30 cellular contexts compared by ENCODE assay signal in genomic region chr21:45312296-45312695, GRCh38.
"Had no signal": no experiment of that assay in that cellular context is flagged by ENCODE, and none has a peak within 500 bp of the region (broad histone marks: within the 10 kb centered on the region; RNA-seq: fewer than 3 reads in every experiment).

No MANE protein-coding gene starts in this region.

- H3K9me3 ChIP-seq: adrenal gland, ascending aorta, body of pancreas, breast epithelium had no signal

- DNase-seq: activated effector memory CD4-positive, alpha-beta T cell treated with anti-CD3 and anti-CD28 coated beads, Interleukin-2, amount 50 U/mL, for 16 hours; activated effector memory CD4-positive, alpha-beta T cell treated with Interleukin-2 at 50 U/mL for 16 hours; activated gamma-delta T cell; activated gamma-delta T cell treated with Interleukin-2 at 50 U/mL for 16 hours; activated naive CD4-positive, alpha-beta T cell; activated naive CD4-positive, alpha-beta T cell treated with anti-CD3 and anti-CD28 coated beads for 36 hours; activated naive CD4-positive, alpha-beta T cell treated with anti-CD3 and anti-CD28 coated beads, Interleukin-2, amount 10 ng/mL, durations not matched to agents 7 days and 5 days; activated naive CD4-positive, alpha-beta T cell treated with anti-CD3 and anti-CD28 coated beads, Interleukin-2, amount 50 U/mL, for 16 hours; activated naive CD4-positive, alpha-beta T cell treated with Interleukin-2 at 50 U/mL for 16 hours; activated naive CD8-positive, alpha-beta T cell treated with anti-CD3 and anti-CD28 coated beads for 36 hours; activated naive CD8-positive, alpha-beta T cell treated with anti-CD3 and anti-CD28 coated beads, Interleukin-2, amount 50 U/mL, for 24 hours; activated T-cell treated with anti-CD3 and anti-CD28 coated beads, Interleukin-2, amount 50 U/mL, for 1 hour; activated T-cell treated with anti-CD3 and anti-CD28 coated beads, Interleukin-2, amount 50 U/mL, for 24 hours; activated T-cell treated with anti-CD3 and anti-CD28 coated beads, Interleukin-2, amount 50 U/mL, for 4 hours; activated T-cell treated with anti-CD3 and anti-CD28 coated beads, Interleukin-2, amount 50 U/mL, for 48 hours; activated T-cell treated with anti-CD3 and anti-CD28 coated beads, Interleukin-2, amount 50 U/mL, for 72 hours; amniotic stem cell; amygdala; anterior cingulate cortex; brain microvascular endothelial cell; caudate nucleus; central memory CD4-positive, alpha-beta T cell; cerebellar nuclear complex had no signal

- ATAC-seq: activated naive CD4-positive, alpha-beta T cell treated with anti-CD3 and anti-CD28 coated beads, Interleukin-2, amount 50 U/mL, for 72 hours; activated naive CD8-positive, alpha-beta T cell treated with anti-CD3 and anti-CD28 coated beads, Interleukin-2, amount 50 U/mL, for 24 hours; activated T-cell treated with anti-CD3 and anti-CD28 coated beads, Interleukin-2, amount 50 U/mL, for 4 hours; activated T-cell treated with anti-CD3 and anti-CD28 coated beads, Interleukin-2, amount 50 U/mL, for 72 hours; activated T-helper 17 cell treated with anti-CD3 and anti-CD28 coated beads, Interleukin-2, amount 50 U/mL, for 72 hours; body of pancreas had no signal

- H3K4me3 ChIP-seq: adrenal gland, ascending aorta, body of pancreas, breast epithelium, cardiac muscle cell had no signal

- H3K27me3 ChIP-seq: adrenal gland, ascending aorta, body of pancreas, brain microvascular endothelial cell, breast epithelium, cardiac muscle cell had no signal

- H3K27ac ChIP-seq: adrenal gland, ascending aorta, body of pancreas, brain microvascular endothelial cell, breast epithelium, cardiac muscle cell had no signal

- H3K36me3 ChIP-seq: adrenal gland, ascending aorta, brain microvascular endothelial cell, breast epithelium, cardiac muscle cell had no signal
